Comparison of ENCODE assay signal across 21 cellular contexts in the genomic region with DNA sequence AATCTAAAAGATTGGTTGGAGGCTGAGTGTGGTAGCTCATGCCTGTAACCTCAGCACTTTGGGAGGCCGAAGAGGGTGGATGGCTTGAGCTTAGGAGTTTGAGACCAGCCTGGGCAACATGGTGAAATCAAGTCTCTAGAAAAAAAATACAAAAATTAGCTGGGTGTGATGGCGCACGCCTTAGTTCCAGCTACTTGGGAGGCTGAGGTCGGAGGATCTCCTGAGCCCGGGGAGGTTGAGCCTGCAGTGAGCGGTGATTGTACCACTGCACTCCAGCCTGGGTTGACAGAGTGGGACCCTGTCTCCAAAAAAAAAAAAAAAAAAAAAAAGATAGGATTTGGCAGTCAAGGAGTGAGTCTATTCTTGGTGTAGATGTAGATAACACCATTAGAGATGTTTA. TPM values are rescaled to one million over a fixed set of nuclear protein-coding genes. Genes with fewer than 3 reads are reported as not detected.
DNase-seq lines count a peak whose midpoint lies in the region; TF ChIP-seq lines count a peak whose summit lies in the region.
"Had no signal": no experiment of that assay in that cellular context is flagged by ENCODE, and none has a peak within 500 bp of the region (broad histone marks: within the 10 kb centered on the region; RNA-seq: fewer than 3 reads in every experiment).

No MANE protein-coding gene starts in this region.

- H3K4me3 ChIP-seq in endodermal cell (ENCODE audit: low read length), result no peak overlapping the region
- H3K4me3 ChIP-seq: HAP-1 had no signal

- peak; percentile 12 for DNase-seq in activated CD8-positive, alpha-beta memory T cell treated with anti-CD3 and anti-CD28 coated beads, Interleukin-2, amount 50 U/mL, for 48 hours
- DNase-seq in activated CD8-positive, alpha-beta memory T cell treated with anti-CD3 and anti-CD28 coated beads, Interleukin-2, amount 50 U/mL, for 4 hours, result no peak
- DNase-seq in endodermal cell (peak; percentile 12), islet precursor cell (peak; percentile 7), ureter (ENCODE audit: low spot score) (peak; percentile 17), GM03348 (ENCODE audit: low spot score) (no peak), amniotic stem cell (lab: John Stamatoyannopoulos, UW) (no peak)
- DNase-seq: C1 segment of cervical spinal cord; Calu3; CD4-positive, alpha-beta memory T cell; COR-L47; DMS79 treated with DMSO at 0.1 percent for 48 hours; GF-D8; GOT3; HFFc6 had no signal

- no peak overlapping the region for H3K27ac ChIP-seq in endodermal cell (ENCODE audit: low read depth, low read length)

- 92 to 97% methylated on average over 6 of the region's 6 CpGs for WGBS in endodermal cell (ENCODE audit: insufficient coverage in 1 of 2, insufficient read length in 1 of 2), 2 experiments

- TF ChIP-seq CTCF in endodermal cell (conservative IDR thresholded peaks at IDR 0.05), result no peak

- no peaks in the 10 kb centered on the region for H3K27me3 Mint-ChIP-seq in endodermal cell (ENCODE audit: insufficient read depth)
- H3K27me3 Mint-ChIP-seq: CD4-positive, alpha-beta memory T cell had no signal

- no peak overlapping the region for H3K4me3 Mint-ChIP-seq in endodermal cell
- H3K4me3 Mint-ChIP-seq: CD4-positive, alpha-beta memory T cell; HFFc6 had no signal

- H3K9me3 ChIP-seq in endodermal cell (ENCODE audit: control insufficient read depth, low read length), result no peaks in the 10 kb centered on the region
- H3K9me3 ChIP-seq: HAP-1 had no signal

- no peak overlapping the region for H3K27ac Mint-ChIP-seq in endodermal cell
- H3K27ac Mint-ChIP-seq: HFFc6 had no signal

- no peaks in the 10 kb centered on the region for H3K27me3 ChIP-seq in endodermal cell (ENCODE audit: control insufficient read depth, insufficient read depth, low read length, poor library complexity, severe bottlenecking)

- H3K36me3 Mint-ChIP-seq in endodermal cell (ENCODE audit: low read depth), result no peaks in the 10 kb centered on the region
- H3K36me3 Mint-ChIP-seq: CD4-positive, alpha-beta memory T cell had no signal

- H3K36me3 ChIP-seq in endodermal cell (ENCODE audit: control insufficient read depth, insufficient read depth, low read length), result no peaks in the 10 kb centered on the region
- H3K36me3 ChIP-seq: HAP-1 had no signal

- no peaks in the 10 kb centered on the region for H3K4me1 ChIP-seq in endodermal cell (ENCODE audit: control insufficient read depth, insufficient read depth, low read length)
- H3K4me1 ChIP-seq: HAP-1 had no signal

- no peak overlapping the region for H3K9ac ChIP-seq in endodermal cell (ENCODE audit: extremely low read depth, low read length, poor library complexity, severe bottlenecking)

- no peaks in the 10 kb centered on the region for H3K4me1 Mint-ChIP-seq in endodermal cell

- H3K9me3 Mint-ChIP-seq in endodermal cell, result no peaks in the 10 kb centered on the region
- H3K9me3 Mint-ChIP-seq: CD4-positive, alpha-beta memory T cell; HFFc6 had no signal

RNA-seq across cellular contexts. Expression of a gene that starts 10.6 kb away (rescaled TPM):
- total RNA-seq in endodermal cell, result 10 to 100 TPM; 13.8 to 19.3 TPM
- 5.8 TPM for polyA plus RNA-seq in endodermal cell (2013, experiment 1 of 2)
- 4.8 TPM for polyA plus RNA-seq in endodermal cell (2013, experiment 2 of 2)
- 1.7 TPM for total RNA-seq in ureter
- total RNA-seq: A172; A673; CD4-positive, alpha-beta memory T cell; Daoy had no signal
- polyA plus RNA-seq: CD4-positive, alpha-beta memory T cell had no signal

RNA-seq across cellular contexts. Expression of a gene that starts 14.0 kb away (rescaled TPM):
- not detected for total RNA-seq in endodermal cell
- polyA plus RNA-seq in endodermal cell (2013, experiment 1 of 2), result not detected
- polyA plus RNA-seq in endodermal cell (2013, experiment 2 of 2), result not detected
- total RNA-seq in ureter, result 4.5 TPM
- total RNA-seq: A172; A673; Calu3; CD4-positive, alpha-beta memory T cell; Daoy; G401; HFFc6 had no signal
- polyA plus RNA-seq: BJ; CD4-positive, alpha-beta memory T cell had no signal

RNA-seq across cellular contexts. Expression of a gene that starts 22.0 kb away (rescaled TPM):
- 100 to 1,000 TPM; 230 to 325 TPM for total RNA-seq in endodermal cell
- 149 TPM for polyA plus RNA-seq in endodermal cell (2013, experiment 1 of 2)
- polyA plus RNA-seq in endodermal cell (2013, experiment 2 of 2), result 148 TPM
- 144 TPM for total RNA-seq in ureter

RNA-seq across cellular contexts. Expression of a gene that starts 41.4 kb away (rescaled TPM):
- total RNA-seq in endodermal cell, result under 1 TPM in 1 of 2 donors, not detected in 1; 0.92 TPM
- polyA plus RNA-seq in endodermal cell (2013, experiment 1 of 2), result 1.7 TPM
- 1.9 TPM for polyA plus RNA-seq in endodermal cell (2013, experiment 2 of 2)
- total RNA-seq in ureter, result not detected
- total RNA-seq: A172; A673; Calu3; CD4-positive, alpha-beta memory T cell; Daoy; G401; HFFc6 had no signal
- polyA plus RNA-seq: BJ; CD4-positive, alpha-beta memory T cell had no signal

Comparison
In these comparisons a context has a peak if more than half of its experiments do, and no peak if none do; other contexts are left out.
1. DNase-seq: peak in activated CD8-positive, alpha-beta memory T cell treated with anti-CD3 and anti-CD28 coated beads, Interleukin-2, amount 50 U/mL, for 48 hours (single experiment), endodermal cell (single experiment), islet precursor cell (single experiment) and ureter (single experiment); none in activated CD8-positive, alpha-beta memory T cell treated with anti-CD3 and anti-CD28 coated beads, Interleukin-2, amount 50 U/mL, for 4 hours (single experiment), GM03348 (single experiment) and amniotic stem cell (single experiment).